ENCODE assay signal across 8 cellular contexts in the genomic region with DNA sequence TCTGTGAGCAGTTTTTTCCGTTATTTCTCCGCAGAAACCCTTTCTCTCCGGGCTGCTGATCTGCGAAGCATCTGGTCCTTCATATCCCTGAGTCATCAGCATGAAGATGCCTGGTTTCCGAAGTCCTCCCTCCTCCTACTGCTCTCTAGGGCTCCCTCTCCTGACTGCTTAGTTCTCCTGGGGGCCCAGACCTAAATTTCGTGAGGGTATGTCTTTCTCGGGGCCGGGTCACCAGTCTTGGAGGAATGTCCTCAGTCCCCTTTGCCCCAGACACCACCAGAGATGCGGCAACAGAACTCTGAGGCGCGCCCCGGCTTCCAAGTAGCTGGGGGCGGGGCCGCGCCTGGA. TPM values are rescaled to one million over a fixed set of nuclear protein-coding genes. Genes with fewer than 3 reads are reported as not detected.
DNase-seq lines count a peak whose midpoint lies in the region; ATAC-seq and TF ChIP-seq lines count a peak whose summit lies in the region.

No MANE protein-coding gene starts in this region.

- peak overlapping the region; percentile 58 for H3K27ac ChIP-seq in CD8-positive, alpha-beta T cell (ENCODE audit: low read depth, low read length)
- peak overlapping the region; percentile 70 for H3K27ac ChIP-seq in epithelial cell of prostate

- no peaks in the 10 kb centered on the region for H3K27me3 ChIP-seq in CD8-positive, alpha-beta T cell (ENCODE audit: insufficient read depth, low read length)
- H3K27me3 ChIP-seq in H7 (ENCODE audit: control insufficient read depth, insufficient read depth, low read length) = no peaks in the 10 kb centered on the region; the same call in 1 of the 2 replicates

- no peaks in the 10 kb centered on the region for H3K9me3 ChIP-seq in CD8-positive, alpha-beta T cell (ENCODE audit: low read length)

- intact Hi-C loops in CD8-positive, alpha-beta T cell (cut with DNase I, micrococcal nuclease) = loop anchor here (1.0 to 5.0 kb wide), 9 partner anchors 50 to 322 kb away; partner anchors contain the start of genes RAB35 (in 2 of the 2), CIT (in 1 of the 2), GCN1 (in 1 of the 2) and PRKAB1 (in 1 of the 2)

- H3K27ac Mint-ChIP-seq in CD8-positive, alpha-beta T cell = peak overlapping the region; percentile 97
- no peak overlapping the region for H3K27ac Mint-ChIP-seq in neural crest cell (ENCODE audit: unreplicated experiment)

- peak; percentile 7 for ATAC-seq in CD8-positive, alpha-beta T cell
- no peak for ATAC-seq in GM21447 (IDR thresholded peaks at IDR 0.05; ENCODE audit: unreplicated experiment)
- no peak for ATAC-seq in HG03565 (IDR thresholded peaks at IDR 0.05; ENCODE audit: unreplicated experiment)

- no peaks in the 10 kb centered on the region for H3K36me3 ChIP-seq in CD8-positive, alpha-beta T cell (ENCODE audit: insufficient read depth, low read length)
- H3K36me3 ChIP-seq in H7 (replicated peaks; ENCODE audit: control insufficient read depth, insufficient read depth, low read length) = no peaks in the 10 kb centered on the region

- peak overlapping the region; percentile 88 for H3K4me3 Mint-ChIP-seq in CD8-positive, alpha-beta T cell
- peak overlapping the region; percentile 89 for H3K4me3 Mint-ChIP-seq in neural crest cell

- peaks cover 33% of the 10 kb centered on the region for H3K4me1 Mint-ChIP-seq in CD8-positive, alpha-beta T cell (ENCODE audit: low read depth)
- H3K4me1 Mint-ChIP-seq in neural crest cell = peaks cover 7% of the 10 kb centered on the region

- TF ChIP-seq CTCF in CD8-positive, alpha-beta T cell (IDR thresholded peaks at IDR 0.05) = no peak
- TF ChIP-seq CTCF in neural crest cell (conservative IDR thresholded peaks at IDR 0.05) = peak; percentile 38

- no peaks in the 10 kb centered on the region for H3K9me3 Mint-ChIP-seq in CD8-positive, alpha-beta T cell
- H3K9me3 Mint-ChIP-seq in neural crest cell = no peaks in the 10 kb centered on the region

- POLR2A ChIA-PET in CD8-positive, alpha-beta T cell (lab: Charles Lee) = interaction anchor here (0.9 to 3.5 kb wide), 16 partner anchors 9 to 303 kb away, joined by 3 to 35 read pairs (median 5); partner anchors contain the start of genes RAB35, RNU4-2 and RPLP0

- peaks cover 19% of the 10 kb centered on the region for H3K36me3 Mint-ChIP-seq in CD8-positive, alpha-beta T cell
- no peaks in the 10 kb centered on the region for H3K36me3 Mint-ChIP-seq in neural crest cell (ENCODE audit: low read depth)

- no peaks in the 10 kb centered on the region for H3K27me3 Mint-ChIP-seq in CD8-positive, alpha-beta T cell (ENCODE audit: low read depth)
- peaks cover 78% of the 10 kb centered on the region for H3K27me3 Mint-ChIP-seq in neural crest cell (ENCODE audit: low read depth)

- peaks cover 22% of the 10 kb centered on the region for H3K4me1 ChIP-seq in CD8-positive, alpha-beta T cell (ENCODE audit: insufficient read depth, low read length)

- CTCF ChIA-PET in CD8-positive, alpha-beta T cell (lab: Charles Lee) = interaction anchor here (1.9 to 3.0 kb wide), 6 partner anchors 10 to 129 kb away, joined by 5 to 19 read pairs (median 10); partner anchors contain the start of gene RAB35

- peak in 1 of 7 experiments; percentile 12 for DNase-seq in CD8-positive, alpha-beta T cell
- DNase-seq in H7 (no peak), RPMI7951 (ENCODE audit: low read depth) (peak; percentile 51), epithelial cell of prostate (ENCODE audit: low read depth, low spot score) (peak; percentile 57), neural crest cell (ENCODE audit: low read depth, low spot score) (no peak)
- DNase-seq in stimulated activated CD8-positive, alpha-beta memory T cell treated with anti-CD3 and anti-CD28 coated beads, Interleukin-4, amount 100 ng/mL, for 48 hours = no peak

- peak overlapping the region; percentile 30 for H3K4me3 ChIP-seq in CD8-positive, alpha-beta T cell (ENCODE audit: low read depth, low read length)
- peak overlapping the region; percentile 71 for H3K4me3 ChIP-seq in H7 (ENCODE audit: insufficient read depth, low read depth, low read length)

RNA-seq across cellular contexts. Expression of gene BICDL1, which starts 0.6 kb away (rescaled TPM):
- 100 to 1,000 TPM; 138 to 154 TPM for total RNA-seq in CD8-positive, alpha-beta T cell
- total RNA-seq in H7 (2014; rRNA removed; shearing (Covaris generic)) = 12.3 and 15.7 TPM in 2 replicates
- total RNA-seq in RPMI7951 (2014; rRNA removed; shearing (Covaris generic)) = not detected in 2 replicates
- 5.2 and 6.3 TPM in 2 replicates for total RNA-seq in neural crest cell

Comparison
In these comparisons a context has a peak if more than half of its experiments do, and no peak if none do; other contexts are left out.
1. DNase-seq: peak in RPMI7951 (single experiment) and epithelial cell of prostate (single experiment); none in H7 (single experiment), neural crest cell (single experiment) and stimulated activated CD8-positive, alpha-beta memory T cell treated with anti-CD3 and anti-CD28 coated beads, Interleukin-4, amount 100 ng/mL, for 48 hours (single experiment).